In genomic region chr9:134358026-134358967, GRCh38 we compare ENCODE assay signal across 10 cellular contexts. TPM values are rescaled to one million over a fixed set of nuclear protein-coding genes. Genes with fewer than 3 reads are reported as not detected.
DNase-seq lines count a peak whose midpoint lies in the region; ATAC-seq and TF ChIP-seq lines count a peak whose summit lies in the region.
"Had no signal": no experiment of that assay in that cellular context is flagged by ENCODE, and none has a peak within 500 bp of the region (broad histone marks: within the 10 kb centered on the region; RNA-seq: fewer than 3 reads in every experiment).

No MANE protein-coding gene starts in this region.

- ATAC-seq in RWPE2 (ENCODE audit: low read depth) (peak; percentile 34), heart left ventricle (peak in 3 of 4 donors; percentile 16 to 57 (median 37)), HG03097 (IDR thresholded peaks at IDR 0.05; ENCODE audit: low FRiP score, unreplicated experiment) (no peak), HG02840 (IDR thresholded peaks at IDR 0.05; ENCODE audit: low FRiP score, unreplicated experiment) (no peak)
- no peak for ATAC-seq in activated naive CD8-positive, alpha-beta T cell treated with anti-CD3 and anti-CD28 coated beads, Interleukin-2, amount 50 U/mL, for 24 hours

- H3K4me3 ChIP-seq in RWPE2 (ENCODE audit: severe bottlenecking) (no peak overlapping the region), heart left ventricle (no peak overlapping the region), stomach (no peak overlapping the region)

- intact Hi-C loops in heart left ventricle (cut with DNase I): no loop called here
- intact Hi-C loops in stomach (cut with DNase I; ENCODE audit: low total_unique reads): no loop called here

- H3K9me3 Mint-ChIP-seq in activated naive CD8-positive, alpha-beta T cell treated with anti-CD3 and anti-CD28 coated beads, Interleukin-2, amount 50 U/mL, for 24 hours: no peaks in the 10 kb centered on the region

- H3K4me1 ChIP-seq in RWPE2 (ENCODE audit: insufficient read depth, poor library complexity, severe bottlenecking): peaks cover 68% of the 10 kb centered on the region
- peaks cover 21 to 98% (median 88%) of the 10 kb centered on the region in 12 donors for H3K4me1 ChIP-seq in heart left ventricle
- H3K4me1 ChIP-seq in stomach: peaks cover 77 to 100% (median 100%) of the 10 kb centered on the region in 4 donors

- H3K36me3 ChIP-seq in RWPE2 (ENCODE audit: low read depth) (no peaks in the 10 kb centered on the region), heart left ventricle (no peaks in the 10 kb centered on the region), stomach (no peaks in the 10 kb centered on the region)

- H3K4me1 Mint-ChIP-seq in activated naive CD8-positive, alpha-beta T cell treated with anti-CD3 and anti-CD28 coated beads, Interleukin-2, amount 50 U/mL, for 24 hours: no peaks in the 10 kb centered on the region

- DNase-seq in GM03348 (ENCODE audit: low spot score): peak; percentile 52
- no peak for DNase-seq in RWPE2 (ENCODE audit: low spot score)
- peak in 4 of 5 donors; percentile 62 to 81 (median 76) for DNase-seq in heart left ventricle
- DNase-seq in stomach: peak; percentile 62
- no peak for DNase-seq in iPS-NIHi7 (ENCODE audit: extremely low spot score)
- no peak for DNase-seq in activated naive CD8-positive, alpha-beta T cell treated with anti-CD3 and anti-CD28 coated beads, Interleukin-2, amount 50 U/mL, for 24 hours
- DNase-seq: NK-92 treated with Interleukin-12 subunit alpha and Interleukin-12 subunit beta, amount 100 ng/mL, for 24 hours had no signal

- no peak overlapping the region for H3K4me3 Mint-ChIP-seq in activated naive CD8-positive, alpha-beta T cell treated with anti-CD3 and anti-CD28 coated beads, Interleukin-2, amount 50 U/mL, for 24 hours
- H3K4me3 Mint-ChIP-seq: activated naive CD8-positive, alpha-beta T cell had no signal

- H3K27me3 ChIP-seq in RWPE2 (ENCODE audit: insufficient read depth, poor library complexity, severe bottlenecking) (no peaks in the 10 kb centered on the region), heart left ventricle (no peaks in the 10 kb centered on the region), stomach (no peaks in the 10 kb centered on the region)

- no peaks in the 10 kb centered on the region for H3K9me3 ChIP-seq in RWPE2 (ENCODE audit: severe bottlenecking)
- H3K9me3 ChIP-seq in heart left ventricle: no peaks in the 10 kb centered on the region
- no peaks in the 10 kb centered on the region for H3K9me3 ChIP-seq in stomach

- H3K27me3 Mint-ChIP-seq in activated naive CD8-positive, alpha-beta T cell treated with anti-CD3 and anti-CD28 coated beads, Interleukin-2, amount 50 U/mL, for 24 hours: no peaks in the 10 kb centered on the region
- H3K27me3 Mint-ChIP-seq: activated naive CD8-positive, alpha-beta T cell had no signal

- no peak for TF ChIP-seq POLR2A in heart left ventricle (IDR thresholded peaks at IDR 0.05)
- TF ChIP-seq POLR2A in stomach (IDR thresholded peaks at IDR 0.05): no peak

- H3K27ac ChIP-seq in RWPE2 (ENCODE audit: poor library complexity, severe bottlenecking) (peak overlapping the region; percentile 80), heart left ventricle (peak overlapping the region in 8 of 12 donors; percentile 0 to 82 (median 34)), stomach (peak overlapping the region in 3 of 5 donors; percentile 46 to 66 (median 57))

- H3K36me3 Mint-ChIP-seq in activated naive CD8-positive, alpha-beta T cell treated with anti-CD3 and anti-CD28 coated beads, Interleukin-2, amount 50 U/mL, for 24 hours (ENCODE audit: low read depth): no peaks in the 10 kb centered on the region
- H3K36me3 Mint-ChIP-seq: activated naive CD8-positive, alpha-beta T cell had no signal

- no peak overlapping the region for H3K27ac Mint-ChIP-seq in activated naive CD8-positive, alpha-beta T cell treated with anti-CD3 and anti-CD28 coated beads, Interleukin-2, amount 50 U/mL, for 24 hours
- H3K27ac Mint-ChIP-seq: activated naive CD8-positive, alpha-beta T cell had no signal

- 58 to 64% (median 62%) methylated on average over 20 to 25 of the region's 25 CpGs for WGBS in heart left ventricle, 4 donors
- 42 to 58% (median 54%) methylated on average over 20 to 25 of the region's 25 CpGs for WGBS in stomach, 5 donors

- no peak for TF ChIP-seq CTCF in RWPE2 (IDR thresholded peaks at IDR 0.05; ENCODE audit: poor library complexity, severe bottlenecking)
- TF ChIP-seq CTCF in heart left ventricle (IDR thresholded peaks at IDR 0.05): no peak
- TF ChIP-seq CTCF in stomach (IDR thresholded peaks at IDR 0.05): no peak

- TF ChIP-seq EP300 in stomach (IDR thresholded peaks at IDR 0.05): no peak

RNA-seq across cellular contexts. Expression of gene RXRA, which starts 32.0 kb away (rescaled TPM):
- total RNA-seq in heart left ventricle: 10 to 100 TPM; 45.5 to 87.9 (median 52.9) TPM
- 10 to 100 TPM; 54.9 to 55.8 TPM for polyA plus RNA-seq in heart left ventricle
- 10 to 100 TPM; 14.0 to 68.4 (median 35.9) TPM for total RNA-seq in stomach
- 10 to 100 TPM; 17.4 to 34.1 (median 24.4) TPM for polyA plus RNA-seq in stomach

Comparison
In these comparisons a context has a peak if more than half of its experiments do, and no peak if none do; other contexts are left out.
1. DNase-seq: peak in GM03348 (single experiment), heart left ventricle (4 of 5) and stomach (single experiment); none in RWPE2 (single experiment), iPS-NIHi7 (single experiment) and activated naive CD8-positive, alpha-beta T cell treated with anti-CD3 and anti-CD28 coated beads, Interleukin-2, amount 50 U/mL, for 24 hours (single experiment).
2. ATAC-seq: peak in RWPE2 (single experiment) and heart left ventricle (3 of 4); none in HG03097 (single experiment), HG02840 (single experiment) and activated naive CD8-positive, alpha-beta T cell treated with anti-CD3 and anti-CD28 coated beads, Interleukin-2, amount 50 U/mL, for 24 hours (single experiment).
3. Peak in every context shown above with its lines, with median percentiles within 50 percentile points of each other: H3K27ac ChIP-seq.